Comparison of ENCODE assay signal across 9 cellular contexts in genomic region chr10:27099448-27099847, GRCh38. TPM values are rescaled to one million over a fixed set of nuclear protein-coding genes. Genes with fewer than 3 reads are reported as not detected.
A peak's percentile ranks its signal among the peaks of the same experiment; 100 is the strongest.
DNase-seq lines count a peak whose midpoint lies in the region; ATAC-seq and TF ChIP-seq lines count a peak whose summit lies in the region.
"Had no signal": no experiment of that assay in that cellular context is flagged by ENCODE, and none has a peak within 500 bp of the region (broad histone marks: within the 10 kb centered on the region; RNA-seq: fewer than 3 reads in every experiment).

No MANE protein-coding gene starts in this region.

- no peak for TF ChIP-seq POLR2A in gastroesophageal sphincter (IDR thresholded peaks at IDR 0.05)

- no peak for DNase-seq in H7
- no peak for DNase-seq in WERI-Rb-1
- DNase-seq in dermis blood vessel endothelial cell: no peak
- no peak for DNase-seq in NCI-H1105 treated with DMSO at 0.1 percent for 48 hours (lab: John Stamatoyannopoulos, UW)
- DNase-seq in NCI-H345 (lab: John Stamatoyannopoulos, UW): no peak
- no peak for DNase-seq in ecto neural progenitor cell (ENCODE audit: low spot score)
- DNase-seq: stimulated activated CD4-positive, alpha-beta T cell treated with anti-CD3 and anti-CD28 coated beads, Interleukin-2, amount 100 ng/mL, for 48 hours had no signal

- H3K4me1 ChIP-seq in gastroesophageal sphincter (peaks cover 0 to 22% (median 3%) of the 10 kb centered on the region in 3 donors), skeletal muscle tissue (ENCODE audit: control insufficient read depth in 3 of 3, insufficient read depth in 3 of 3, low read length in 3 of 3) (peaks cover 9 to 21% (median 15%) of the 10 kb centered on the region in 3 donors)

- H3K27me3 ChIP-seq in H7 (ENCODE audit: control insufficient read depth, insufficient read depth, low read length) (no peaks in the 10 kb centered on the region), WERI-Rb-1 (ENCODE audit: insufficient read depth, low read depth, severe bottlenecking) (no peaks in the 10 kb centered on the region), gastroesophageal sphincter (no peaks in the 10 kb centered on the region), skeletal muscle tissue (ENCODE audit: control insufficient read depth in 3 of 3, insufficient read depth in 3 of 3, low read length in 3 of 3) (no peaks in the 10 kb centered on the region)

- 7 to 30% methylated on average over 3 to 10 of the region's 11 CpGs for WGBS in gastroesophageal sphincter (ENCODE audit: low coverage in 1 of 2), 2 donors

- H3K27ac ChIP-seq in WERI-Rb-1 (peak overlapping the region; percentile 88), gastroesophageal sphincter (peak overlapping the region; percentile 83 to 91 (median 89)), skeletal muscle tissue (ENCODE audit: low read depth, low read length) (peak overlapping the region; percentile 89)

- no peak for TF ChIP-seq EP300 in gastroesophageal sphincter (IDR thresholded peaks at IDR 0.05)

- ATAC-seq in gastroesophageal sphincter: no peak

- H3K36me3 ChIP-seq in H7 (replicated peaks; ENCODE audit: control insufficient read depth, insufficient read depth, low read length) (no peaks in the 10 kb centered on the region), WERI-Rb-1 (peaks cover under 1% of the 10 kb centered on the region; the same call in 1 of the 2 replicates), gastroesophageal sphincter (no peaks in the 10 kb centered on the region), skeletal muscle tissue (ENCODE audit: control insufficient read depth in 3 of 3, insufficient read depth in 3 of 3, low read length in 3 of 3) (no peaks in the 10 kb centered on the region)

- TF ChIP-seq CTCF in WERI-Rb-1 (IDR thresholded peaks at IDR 0.05; ENCODE audit: low read depth, low read length) (no peak), gastroesophageal sphincter (IDR thresholded peaks at IDR 0.05) (no peak)

- H3K9ac ChIP-seq in skeletal muscle tissue (ENCODE audit: low read depth in 1 of 3, low read length in 3 of 3): peak overlapping the region; percentile 80 to 86 (median 86)

- peak overlapping the region; percentile 60 for H3K4me3 ChIP-seq in H7 (ENCODE audit: insufficient read depth, low read depth, low read length)
- H3K4me3 ChIP-seq in WERI-Rb-1 (ENCODE audit: low read depth, low read length): peak overlapping the region; percentile 65
- peak overlapping the region; percentile 68 to 82 for H3K4me3 ChIP-seq in gastroesophageal sphincter
- peak overlapping the region; percentile 83 to 96 (median 88) for H3K4me3 ChIP-seq in skeletal muscle tissue (ENCODE audit: low read length in 3 of 3)

- H3K9me3 ChIP-seq in WERI-Rb-1 (ENCODE audit: severe bottlenecking) (no peaks in the 10 kb centered on the region), gastroesophageal sphincter (no peaks in the 10 kb centered on the region), skeletal muscle tissue (ENCODE audit: control insufficient read depth in 3 of 3, low read length in 3 of 3) (no peaks in the 10 kb centered on the region)

RNA-seq across cellular contexts. Expression of gene ANKRD26, which starts 0.8 kb away (rescaled TPM):
- 2.2 and 5.3 TPM in 2 replicates for total RNA-seq in H7 (2014; rRNA removed; shearing (Covaris generic))
- total RNA-seq in gastroesophageal sphincter (1 to 10 TPM; 4.0 to 9.7 (median 6.6) TPM), skeletal muscle tissue (13.6 TPM), dermis blood vessel endothelial cell (8.7 and 10.7 TPM in 2 replicates)

RNA-seq across cellular contexts. Expression of gene YME1L1, which starts 54.7 kb away (rescaled TPM):
- 125 and 126 TPM in 2 replicates for total RNA-seq in H7 (2014; rRNA removed; shearing (Covaris generic))
- total RNA-seq in gastroesophageal sphincter (10 to 100 TPM; 68.0 to 90.8 (median 75.0) TPM), skeletal muscle tissue (109 TPM), dermis blood vessel endothelial cell (104 and 155 TPM in 2 replicates)

RNA-seq across cellular contexts. Expression of gene MASTL, which starts 55.7 kb away (rescaled TPM):
- 53.4 and 73.2 TPM in 2 replicates for total RNA-seq in H7 (2014; rRNA removed; shearing (Covaris generic))
- 1 to 10 TPM; 2.5 to 5.5 (median 4.7) TPM for total RNA-seq in gastroesophageal sphincter
- total RNA-seq in skeletal muscle tissue: 5.7 TPM
- 12.9 and 19.2 TPM in 2 replicates for total RNA-seq in dermis blood vessel endothelial cell
